In the genomic region with DNA sequence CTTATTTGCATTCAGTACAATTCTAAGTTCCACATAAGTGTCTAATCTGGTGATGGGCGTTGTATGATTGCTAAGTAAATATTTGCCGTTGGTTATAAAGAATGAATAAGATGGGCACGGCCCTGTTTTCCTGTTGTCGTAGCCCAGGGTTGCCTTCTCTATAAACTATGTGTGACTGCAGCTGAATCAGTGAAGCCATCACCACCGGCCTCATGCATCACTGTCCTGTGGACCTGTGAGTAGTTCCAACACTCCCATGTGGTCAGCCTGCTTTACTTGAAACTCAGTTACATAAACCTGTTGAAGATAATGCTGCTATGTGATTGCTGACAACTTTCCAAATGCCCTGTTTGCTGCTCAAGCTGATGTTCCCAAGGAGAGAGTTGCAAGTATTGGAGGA, we compare ENCODE assay signal across 8 cellular contexts. TPM values are rescaled to one million over a fixed set of nuclear protein-coding genes. Genes with fewer than 3 reads are reported as not detected.
DNase-seq lines count a peak whose midpoint lies in the region; ATAC-seq and TF ChIP-seq lines count a peak whose summit lies in the region.

No MANE protein-coding gene starts in this region.

- TF ChIP-seq CTCF in MCF 10A (IDR thresholded peaks at IDR 0.05; ENCODE audit: unreplicated experiment), result no peak

- H3K4me1 Mint-ChIP-seq in CD8-positive, alpha-beta memory T cell, result peaks cover 0 to 7% (median 0%) of the 10 kb centered on the region in 3 donors
- H3K4me1 Mint-ChIP-seq in MCF 10A (ENCODE audit: insufficient read depth, unreplicated experiment), result peaks cover 53% of the 10 kb centered on the region

- no peaks in the 10 kb centered on the region for H3K27me3 ChIP-seq in CD8-positive, alpha-beta memory T cell (ENCODE audit: insufficient read depth, low read length, poor library complexity, severe bottlenecking)
- no peaks in the 10 kb centered on the region for H3K27me3 ChIP-seq in muscle layer of duodenum (ENCODE audit: low read depth, low read length)

- CTCF ChIA-PET in CD8-positive, alpha-beta memory T cell (lab: Charles Lee), result interaction anchor here (1.1 to 11.0 kb wide), 4 partner anchors 8 to 139 kb away, joined by 3 to 120 read pairs (median 3); partner anchors contain the start of gene KLF6
- CTCF ChIA-PET in MCF 10A (lab: Yijun Ruan, JAX), result interaction anchor here (0.5 to 1.3 kb wide), 3 partner anchors 43 to 538 kb away, joined by 3 to 4 read pairs (median 3); no protein-coding TSS in a partner anchor

- BruUV-seq in MCF 10A (replicated peaks; lab: Mats Ljungman, UMichigan), result no TSS peak

- no peaks in the 10 kb centered on the region for H3K27me3 Mint-ChIP-seq in CD8-positive, alpha-beta memory T cell
- H3K27me3 Mint-ChIP-seq in MCF 10A (ENCODE audit: insufficient read depth, unreplicated experiment), result no peaks in the 10 kb centered on the region

- intact Hi-C loops in MCF 10A (cut with micrococcal nuclease), result loop anchor here (1.0 to 5.0 kb wide), 2 partner anchors 21 to 171 kb away; partner anchors contain the start of gene KLF6

- peak in 1 of 5 donors; percentile 71 for DNase-seq in CD8-positive, alpha-beta memory T cell
- DNase-seq in NCI-H1436 treated with DMSO at 0.1 percent for 48 hours (lab: John Stamatoyannopoulos, UW) (peak; percentile 66), MCF 10A (ENCODE audit: unreplicated experiment) (peak; percentile 39), substantia nigra (lab: John Stamatoyannopoulos, UW) (no peak), SKM-1 treated with dmso at 0.1 percent for 144 hours (lab: John Stamatoyannopoulos, UW; ENCODE audit: unreplicated experiment) (no peak)
- DNase-seq in activated CD4-positive, CD25-positive, alpha-beta regulatory T cell (lab: John Stamatoyannopoulos, UW), result no peak

- H3K4me3 Mint-ChIP-seq in CD8-positive, alpha-beta memory T cell, result peak overlapping the region; percentile 57 to 85 (median 76)
- peak overlapping the region; percentile 23 for H3K4me3 Mint-ChIP-seq in MCF 10A (ENCODE audit: unreplicated experiment)

- no peak for ATAC-seq in HG03159 (IDR thresholded peaks at IDR 0.05; ENCODE audit: unreplicated experiment)

- H3K27ac Mint-ChIP-seq in CD8-positive, alpha-beta memory T cell, result peak overlapping the region in 1 of 8 donors; percentile 99
- H3K27ac Mint-ChIP-seq in MCF 10A (ENCODE audit: low read depth, unreplicated experiment), result peak overlapping the region; percentile 100

- H3K36me3 ChIP-seq in CD8-positive, alpha-beta memory T cell (ENCODE audit: insufficient read depth, low read length), result no peaks in the 10 kb centered on the region
- H3K36me3 ChIP-seq in muscle layer of duodenum (ENCODE audit: control insufficient read depth in 1 of 2, insufficient read depth in 2 of 2, low read length in 2 of 2), result peaks cover 0 to 25% of the 10 kb centered on the region in 2 donors

- H3K4me1 ChIP-seq in CD8-positive, alpha-beta memory T cell (ENCODE audit: insufficient read depth, low read length), result peaks cover 96% of the 10 kb centered on the region
- H3K4me1 ChIP-seq in muscle layer of duodenum (ENCODE audit: control insufficient read depth in 1 of 2, insufficient read depth in 2 of 2, low read length in 2 of 2), result peaks cover 16 to 26% of the 10 kb centered on the region in 2 donors

- no peaks in the 10 kb centered on the region for H3K36me3 Mint-ChIP-seq in CD8-positive, alpha-beta memory T cell
- no peaks in the 10 kb centered on the region for H3K36me3 Mint-ChIP-seq in MCF 10A (ENCODE audit: insufficient read depth, unreplicated experiment)

- H3K9me3 Mint-ChIP-seq in CD8-positive, alpha-beta memory T cell, result no peaks in the 10 kb centered on the region
- no peaks in the 10 kb centered on the region for H3K9me3 Mint-ChIP-seq in MCF 10A (ENCODE audit: unreplicated experiment)

- H3K4me3 ChIP-seq in CD8-positive, alpha-beta memory T cell (ENCODE audit: low read length), result peak overlapping the region; percentile 8
- H3K4me3 ChIP-seq in muscle layer of duodenum (ENCODE audit: low read depth in 1 of 2, low read length in 2 of 2), result no peak overlapping the region

- no peaks in the 10 kb centered on the region for H3K9me3 ChIP-seq in CD8-positive, alpha-beta memory T cell (ENCODE audit: low read length)
- no peaks in the 10 kb centered on the region for H3K9me3 ChIP-seq in muscle layer of duodenum (ENCODE audit: control insufficient read depth in 1 of 2, low read length in 2 of 2)

- H3K27ac ChIP-seq in CD8-positive, alpha-beta memory T cell (ENCODE audit: low read depth, low read length), result peak overlapping the region; percentile 98
- H3K27ac ChIP-seq in muscle layer of duodenum (ENCODE audit: low read length) (peak overlapping the region; percentile 93), substantia nigra (ENCODE audit: low read depth, low read length, poor library complexity, severe bottlenecking) (no peak overlapping the region)

- POLR2A ChIA-PET in CD8-positive, alpha-beta memory T cell (lab: Charles Lee), result interaction anchor here (0.5 to 15.3 kb wide), 4 partner anchors 22 to 305 kb away, joined by 4 to 505 read pairs (median 7); partner anchors contain the start of gene KLF6
- POLR2A ChIA-PET in MCF 10A (lab: Yijun Ruan, JAX), result interaction anchor here (0.6 to 14.1 kb wide), 13 partner anchors 17 to 857 kb away, joined by 3 to 571 read pairs (median 9); partner anchors contain the start of gene KLF6

RNA-seq across cellular contexts. Expression of gene KLF6, which starts 21.6 kb away (rescaled TPM):
- 100 to 1,000 TPM; 187 to 192 TPM for total RNA-seq in CD8-positive, alpha-beta memory T cell
- 883 TPM for polyA plus RNA-seq in CD8-positive, alpha-beta memory T cell
- total RNA-seq in MCF 10A (2022), result 253 and 282 TPM in 2 replicates

Comparison
In these comparisons a context has a peak if more than half of its experiments do, and no peak if none do; other contexts are left out.
1. DNase-seq: peak in NCI-H1436 treated with DMSO at 0.1 percent for 48 hours (single experiment) and MCF 10A (single experiment); none in substantia nigra (0 of 49), SKM-1 treated with dmso at 0.1 percent for 144 hours (single experiment) and activated CD4-positive, CD25-positive, alpha-beta regulatory T cell (0 of 4).